7 cellular contexts compared by ENCODE assay signal in the genomic region with DNA sequence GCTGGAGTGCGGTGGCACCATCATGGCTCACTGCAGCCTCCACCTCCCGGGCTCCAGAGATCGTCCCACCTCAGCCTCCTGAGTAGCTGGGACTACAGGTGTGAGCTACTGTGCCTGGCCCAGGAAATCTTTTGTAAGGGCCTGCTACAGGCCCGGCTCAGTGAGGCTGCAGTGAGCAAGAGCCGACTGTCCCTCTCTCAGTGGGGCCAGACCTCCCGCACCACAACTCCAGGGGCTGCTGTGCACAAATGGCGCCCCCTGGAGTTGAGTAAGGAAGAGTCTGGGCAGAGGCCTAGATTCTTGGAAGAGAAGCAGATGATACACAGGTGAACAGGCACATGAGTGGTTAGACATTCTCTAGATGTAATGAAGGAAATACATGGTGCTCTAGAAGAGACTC. TPM values are rescaled to one million over a fixed set of nuclear protein-coding genes. Genes with fewer than 3 reads are reported as not detected.
DNase-seq lines count a peak whose midpoint lies in the region; ATAC-seq and TF ChIP-seq lines count a peak whose summit lies in the region.

No MANE protein-coding gene starts in this region.

- TF ChIP-seq CTCF in GM12864 (IDR thresholded peaks at IDR 0.05; ENCODE audit: low read depth, low read length, missing control alignments) (peak; percentile 54), NB4 (IDR thresholded peaks at IDR 0.05; ENCODE audit: low read depth, low read length) (peak; percentile 62), endothelial cell (IDR thresholded peaks at IDR 0.05; ENCODE audit: unreplicated experiment) (peak; percentile 68), osteocyte (IDR thresholded peaks at IDR 0.05) (peak; percentile 50)

- H3K4me3 Mint-ChIP-seq in endothelial cell (ENCODE audit: unreplicated experiment) (no peak overlapping the region), osteocyte (ENCODE audit: unreplicated experiment) (no peak overlapping the region)

- H3K27ac Mint-ChIP-seq in endothelial cell (ENCODE audit: unreplicated experiment) (no peak overlapping the region), osteocyte (ENCODE audit: unreplicated experiment) (no peak overlapping the region)

- H3K9me3 Mint-ChIP-seq in endothelial cell (ENCODE audit: unreplicated experiment) (no peaks in the 10 kb centered on the region), osteocyte (ENCODE audit: unreplicated experiment) (no peaks in the 10 kb centered on the region)

- H3K4me1 Mint-ChIP-seq in endothelial cell (ENCODE audit: unreplicated experiment), result peaks cover 7% of the 10 kb centered on the region
- peaks cover 4% of the 10 kb centered on the region for H3K4me1 Mint-ChIP-seq in osteocyte (ENCODE audit: unreplicated experiment)

- H3K36me3 Mint-ChIP-seq in endothelial cell (ENCODE audit: low read depth, unreplicated experiment) (no peaks in the 10 kb centered on the region), osteocyte (ENCODE audit: unreplicated experiment) (no peaks in the 10 kb centered on the region)

- TF ChIP-seq POLR2A in NB4 (IDR thresholded peaks at IDR 0.05; ENCODE audit: extremely low read depth, insufficient read length), result no peak

- ATAC-seq in HG03460 (IDR thresholded peaks at IDR 0.05; ENCODE audit: unreplicated experiment), result no peak

- H3K27me3 Mint-ChIP-seq in endothelial cell (ENCODE audit: unreplicated experiment) (no peaks in the 10 kb centered on the region), osteocyte (ENCODE audit: unreplicated experiment) (no peaks in the 10 kb centered on the region)

- no peak overlapping the region for H3K4me3 ChIP-seq in GM12864 (ENCODE audit: low read depth, low read length)
- H3K4me3 ChIP-seq in NB4 (ENCODE audit: low read depth, low read length), result no peak overlapping the region

- DNase-seq in GM12864 (ENCODE audit: low read depth) (no peak), NB4 (ENCODE audit: low read depth) (peak; percentile 64), endothelial cell (ENCODE audit: low spot score) (peak; percentile 29), osteocyte (ENCODE audit: extremely low spot score, unreplicated experiment) (no peak), NCI-H524 treated with DMSO at 0.1 percent for 48 hours (lab: John Stamatoyannopoulos, UW) (no peak)
- DNase-seq in central memory CD4-positive, alpha-beta T cell, result no peak

RNA-seq across cellular contexts. Expression of a gene that starts 7.0 kb away (rescaled TPM):
- total RNA-seq in endothelial cell (ENCODE audit: unreplicated experiment) (0.69 TPM), osteocyte (1.3 and 1.4 TPM in 2 replicates)

RNA-seq across cellular contexts. Expression of a gene that starts 41.2 kb away (rescaled TPM):
- total RNA-seq in endothelial cell (ENCODE audit: unreplicated experiment) (47.9 TPM), osteocyte (38.6 and 40.4 TPM in 2 replicates)

RNA-seq across cellular contexts. Expression of a gene that starts 53.9 kb away (rescaled TPM):
- total RNA-seq in endothelial cell (ENCODE audit: unreplicated experiment), result 50.0 TPM
- 77.8 and 77.9 TPM in 2 replicates for total RNA-seq in osteocyte

Comparison
In these comparisons a context has a peak if more than half of its experiments do, and no peak if none do; other contexts are left out.
1. DNase-seq: peak in NB4 (single experiment) and endothelial cell (single experiment); none in GM12864 (single experiment), osteocyte (single experiment), central memory CD4-positive, alpha-beta T cell (single experiment) and NCI-H524 treated with DMSO at 0.1 percent for 48 hours (single experiment).
2. Peak in every context shown above with its lines, with median percentiles within 50 percentile points of each other: CTCF ChIP-seq.